Comparison of ENCODE assay signal across 10 cellular contexts in the genomic region with DNA sequence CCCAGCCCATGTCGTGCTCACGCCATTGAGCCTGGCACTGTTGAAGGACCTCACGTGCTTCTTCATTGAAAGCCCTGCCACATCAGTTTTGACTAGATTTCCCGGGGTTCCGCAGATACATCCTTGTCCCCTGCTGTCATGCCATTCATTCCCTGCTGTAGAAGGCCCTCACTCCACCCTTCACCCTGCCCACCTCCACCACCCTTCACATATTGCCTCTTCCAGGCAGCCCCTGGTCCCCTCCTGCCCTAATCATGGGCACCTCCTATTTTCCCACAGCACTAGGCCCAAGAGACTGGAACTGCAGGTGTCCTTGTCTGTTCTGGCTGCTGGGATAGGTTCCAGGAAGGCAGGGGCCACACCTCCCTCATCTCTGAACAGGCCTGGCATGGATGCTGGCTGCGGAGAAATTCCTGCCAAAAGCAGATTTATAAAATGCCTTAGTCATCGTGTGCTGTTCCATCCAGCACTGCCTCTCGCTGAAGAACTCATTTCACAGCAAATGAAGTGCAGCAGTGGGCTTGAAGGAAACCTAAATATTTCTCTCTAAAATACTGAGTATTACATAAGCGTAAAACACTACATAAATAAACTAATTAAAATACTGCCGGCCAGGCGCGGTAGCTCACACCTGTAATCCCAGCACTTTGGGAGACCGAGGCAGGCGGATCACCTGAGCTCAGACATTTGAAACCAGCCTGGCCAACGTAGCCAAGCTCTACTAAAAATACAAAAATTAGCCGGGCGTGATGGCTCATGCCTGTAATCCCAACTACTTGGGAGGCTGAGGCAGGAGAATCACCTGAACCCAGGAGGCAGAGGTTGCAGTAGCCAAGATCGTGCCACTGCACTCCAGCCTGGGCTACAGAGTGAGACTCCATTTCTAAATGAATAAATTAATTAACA. TPM values are rescaled to one million over a fixed set of nuclear protein-coding genes. Genes with fewer than 3 reads are reported as not detected.
DNase-seq lines count a peak whose midpoint lies in the region; ATAC-seq and TF ChIP-seq lines count a peak whose summit lies in the region.
"Had no signal": no experiment of that assay in that cellular context is flagged by ENCODE, and none has a peak within 500 bp of the region (broad histone marks: within the 10 kb centered on the region; RNA-seq: fewer than 3 reads in every experiment).

No MANE protein-coding gene starts in this region.

- H2AFZ ChIP-seq in smooth muscle cell (ENCODE audit: low read depth): no peak overlapping the region

- H3K36me3 ChIP-seq in left lung (peaks cover 0 to 6% of the 10 kb centered on the region in 2 donors), smooth muscle cell (ENCODE audit: low read depth) (no peaks in the 10 kb centered on the region)

- H3K27ac ChIP-seq in left lung (no peak overlapping the region), smooth muscle cell (ENCODE audit: low read depth) (no peak overlapping the region)

- H3F3A ChIP-seq in smooth muscle cell (ENCODE audit: low read depth): no peaks in the 10 kb centered on the region

- H4K20me1 ChIP-seq in smooth muscle cell (ENCODE audit: low read depth): no peaks in the 10 kb centered on the region

- no peak overlapping the region for H3K4me3 Mint-ChIP-seq in stimulated activated naive CD8-positive, alpha-beta T cell treated with anti-CD3 and anti-CD28 coated beads, Interleukin-15, amount 100 ng/mL, for 72 hours

- H3K9me3 Mint-ChIP-seq in stimulated activated naive CD8-positive, alpha-beta T cell treated with anti-CD3 and anti-CD28 coated beads, Interleukin-15, amount 100 ng/mL, for 72 hours: no peaks in the 10 kb centered on the region

- H3K27ac Mint-ChIP-seq in stimulated activated naive CD8-positive, alpha-beta T cell treated with anti-CD3 and anti-CD28 coated beads, Interleukin-15, amount 100 ng/mL, for 72 hours: no peak overlapping the region

- no peak overlapping the region for H3K9ac ChIP-seq in smooth muscle cell (ENCODE audit: low read depth)

- TF ChIP-seq CTCF in left lung (IDR thresholded peaks at IDR 0.05) (no peak), smooth muscle cell (IDR thresholded peaks at IDR 0.05; ENCODE audit: borderline replicate concordance, insufficient read depth, poor library complexity, severe bottlenecking) (no peak)

- H3K4me1 Mint-ChIP-seq in stimulated activated naive CD8-positive, alpha-beta T cell treated with anti-CD3 and anti-CD28 coated beads, Interleukin-15, amount 100 ng/mL, for 72 hours: peaks cover 8% of the 10 kb centered on the region

- intact Hi-C loops in left lung (cut with DNase I): no loop called here

- H3K27me3 ChIP-seq in left lung (no peaks in the 10 kb centered on the region), smooth muscle cell (ENCODE audit: low read depth) (no peaks in the 10 kb centered on the region)

- H3K9me3 ChIP-seq in left lung (no peaks in the 10 kb centered on the region), smooth muscle cell (replicated peaks; ENCODE audit: low read depth) (no peaks in the 10 kb centered on the region)

- no peak overlapping the region for H3K4me2 ChIP-seq in smooth muscle cell

- H3K4me3 ChIP-seq in left lung (no peak overlapping the region), smooth muscle cell (no peak overlapping the region)

- H3K4me1 ChIP-seq in left lung (peaks cover 0 to 4% of the 10 kb centered on the region in 2 donors), smooth muscle cell (ENCODE audit: low read depth) (no peaks in the 10 kb centered on the region)

- ATAC-seq in left lung: peak; percentile 72
- ATAC-seq in activated CD4-positive, CD25-positive, alpha-beta regulatory T cell treated with anti-CD3 and anti-CD28 coated beads, Interleukin-2, amount 50 U/mL, for 24 hours: no peak
- no peak for ATAC-seq in stimulated activated naive CD8-positive, alpha-beta T cell treated with anti-CD3 and anti-CD28 coated beads, Interleukin-15, amount 100 ng/mL, for 72 hours

- DNase-seq in A172 (ENCODE audit: low spot score) (peak; percentile 94), LoVo (ENCODE audit: low spot score) (peak; percentile 78), cerebellum (ENCODE audit: low spot score) (peak; percentile 72), left lung (peak in 1 of 2 donors; percentile 61), NCI-H1105 (lab: John Stamatoyannopoulos, UW) (no peak), smooth muscle cell (lab: John Stamatoyannopoulos, UW; ENCODE audit: unreplicated experiment) (no peak)
- no peak for DNase-seq in stimulated activated naive CD8-positive, alpha-beta T cell treated with anti-CD3 and anti-CD28 coated beads, Interleukin-15, amount 100 ng/mL, for 72 hours
- DNase-seq: activated naive CD4-positive, alpha-beta T cell treated with anti-CD3 and anti-CD28 coated beads, Interleukin-2, amount 50 U/mL, for 16 hours had no signal

- no peaks in the 10 kb centered on the region for H3K27me3 Mint-ChIP-seq in stimulated activated naive CD8-positive, alpha-beta T cell treated with anti-CD3 and anti-CD28 coated beads, Interleukin-15, amount 100 ng/mL, for 72 hours

- H3K79me2 ChIP-seq in smooth muscle cell (ENCODE audit: low read depth): no peaks in the 10 kb centered on the region

- WGBS in smooth muscle cell (ENCODE audit: low lambda C conversion rate): 88% methylated on average over 18 of the region's 18 CpGs

RNA-seq across cellular contexts. Expression of a gene that starts 38.4 kb away (rescaled TPM):
- 122 and 140 TPM in 2 replicates for total RNA-seq in A172 (2014; rRNA removed; shearing (Covaris generic))
- 48.5 TPM for total RNA-seq in cerebellum
- 10 to 100 TPM; 67.4 to 71.1 TPM for total RNA-seq in left lung
- 83.1 and 110 TPM in 2 replicates for total RNA-seq in smooth muscle cell
- 189 and 194 TPM in 2 replicates for polyA plus RNA-seq in smooth muscle cell

RNA-seq across cellular contexts. Expression of a gene that starts 38.6 kb away (rescaled TPM):
- 11.5 and 11.8 TPM in 2 replicates for total RNA-seq in A172 (2014; rRNA removed; shearing (Covaris generic))
- total RNA-seq in cerebellum (10.9 TPM), left lung (1 to 10 TPM; 3.7 to 3.8 TPM), smooth muscle cell (7.4 and 8.1 TPM in 2 replicates)
- 1.9 and 2.9 TPM in 2 replicates for polyA plus RNA-seq in smooth muscle cell

RNA-seq across cellular contexts. Expression of a gene that starts 44.5 kb away (rescaled TPM):
- total RNA-seq in A172 (2014; rRNA removed; shearing (Covaris generic)): 0.24 and 1.1 TPM in 2 replicates
- total RNA-seq in cerebellum (1.00 TPM), left lung (1 to 10 TPM; 3.8 to 5.5 TPM), smooth muscle cell (6.4 and 7.7 TPM in 2 replicates)
- polyA plus RNA-seq in smooth muscle cell: 19.2 and 25.1 TPM in 2 replicates

RNA-seq across cellular contexts. Expression of a gene that starts 49.4 kb away (rescaled TPM):
- total RNA-seq in A172 (2014; rRNA removed; shearing (Covaris generic)): not detected in 2 replicates
- total RNA-seq in cerebellum (not detected), left lung (not detected), smooth muscle cell (0.58 TPM in 1 of 2 replicates, not detected in the other)
- 0.84 TPM in 1 of 2 replicates, not detected in the other for polyA plus RNA-seq in smooth muscle cell
- total RNA-seq: lung microvascular endothelial cell had no signal

Comparison
In these comparisons a context has a peak if more than half of its experiments do, and no peak if none do; other contexts are left out.
1. DNase-seq: peak in A172 (single experiment), LoVo (single experiment) and cerebellum (single experiment); none in NCI-H1105 (single experiment), smooth muscle cell (single experiment) and stimulated activated naive CD8-positive, alpha-beta T cell treated with anti-CD3 and anti-CD28 coated beads, Interleukin-15, amount 100 ng/mL, for 72 hours (0 of 2).